ENCODE assay signal across 10 cellular contexts in genomic region chr3:105997800-105998526, GRCh38.
A peak's percentile ranks its signal among the peaks of the same experiment; 100 is the strongest.
DNase-seq lines count a peak whose midpoint lies in the region; ATAC-seq and TF ChIP-seq lines count a peak whose summit lies in the region.
"Had no signal": no experiment of that assay in that cellular context is flagged by ENCODE, and none has a peak within 500 bp of the region (broad histone marks: within the 10 kb centered on the region; RNA-seq: fewer than 3 reads in every experiment).

No MANE protein-coding gene starts in this region.

- ATAC-seq in mucosa of descending colon (peak; percentile 69), HG02870 (IDR thresholded peaks at IDR 0.05; ENCODE audit: unreplicated experiment) (no peak)

- H3K27me3 Mint-ChIP-seq in chondrocyte (ENCODE audit: low read depth) (no peaks in the 10 kb centered on the region), osteocyte (ENCODE audit: unreplicated experiment) (no peaks in the 10 kb centered on the region)
- H3K27me3 Mint-ChIP-seq: activated naive CD8-positive, alpha-beta T cell; memory B cell had no signal

- DNase-seq in COLO829 (ENCODE audit: low spot score) (peak; percentile 70), NCI-H460 (ENCODE audit: extremely low read depth, low read depth) (peak; percentile 38), chondrocyte (ENCODE audit: low spot score) (no peak), mucosa of descending colon (no peak), inferior parietal cortex (ENCODE audit: extremely low spot score) (no peak), osteocyte (ENCODE audit: extremely low spot score, unreplicated experiment) (no peak)
- DNase-seq in stimulated activated CD4-positive, alpha-beta T cell treated with anti-CD3 and anti-CD28 coated beads, Interleukin-2, amount 100 ng/mL, for 48 hours: no peak

- H3K4me3 ChIP-seq in mucosa of descending colon: no peak overlapping the region

- H3K36me3 Mint-ChIP-seq in chondrocyte (ENCODE audit: low read depth): peaks cover 1% of the 10 kb centered on the region
- H3K36me3 Mint-ChIP-seq in osteocyte (ENCODE audit: unreplicated experiment): peaks cover 3% of the 10 kb centered on the region

- intact Hi-C loops in mucosa of descending colon (cut with DNase I, micrococcal nuclease): no loop called here

- H3K9me3 ChIP-seq in mucosa of descending colon: peaks cover 2% of the 10 kb centered on the region

- no peaks in the 10 kb centered on the region for H3K36me3 ChIP-seq in mucosa of descending colon (ENCODE audit: low read depth)

- H3K27ac Mint-ChIP-seq in chondrocyte (ENCODE audit: unreplicated experiment) (peak overlapping the region; percentile 94), osteocyte (ENCODE audit: unreplicated experiment) (no peak overlapping the region)
- H3K27ac Mint-ChIP-seq: activated naive CD8-positive, alpha-beta T cell; memory B cell had no signal

- TF ChIP-seq CTCF in chondrocyte (IDR thresholded peaks at IDR 0.05): no peak
- TF ChIP-seq CTCF in mucosa of descending colon (IDR thresholded peaks at IDR 0.05): no peak
- no peak for TF ChIP-seq CTCF in osteocyte (IDR thresholded peaks at IDR 0.05)

- H3K9me3 Mint-ChIP-seq in chondrocyte (ENCODE audit: low read depth): peaks cover 23% of the 10 kb centered on the region
- H3K9me3 Mint-ChIP-seq in osteocyte (ENCODE audit: unreplicated experiment): peaks cover 26% of the 10 kb centered on the region

- H3K4me1 Mint-ChIP-seq in chondrocyte (ENCODE audit: low read depth) (peaks cover 15% of the 10 kb centered on the region), osteocyte (ENCODE audit: unreplicated experiment) (no peaks in the 10 kb centered on the region)
- H3K4me1 Mint-ChIP-seq: memory B cell had no signal

- H3K4me1 ChIP-seq in mucosa of descending colon (ENCODE audit: low read depth): no peaks in the 10 kb centered on the region

- H3K4me3 Mint-ChIP-seq in chondrocyte (ENCODE audit: unreplicated experiment) (peak overlapping the region; percentile 28), osteocyte (ENCODE audit: unreplicated experiment) (no peak overlapping the region)
- H3K4me3 Mint-ChIP-seq: activated naive CD8-positive, alpha-beta T cell; memory B cell had no signal

Comparison
In these comparisons a context has a peak if more than half of its experiments do, and no peak if none do; other contexts are left out.
1. DNase-seq: peak in COLO829 (single experiment) and NCI-H460 (single experiment); none in chondrocyte (single experiment), mucosa of descending colon (0 of 3), inferior parietal cortex (single experiment), stimulated activated CD4-positive, alpha-beta T cell treated with anti-CD3 and anti-CD28 coated beads, Interleukin-2, amount 100 ng/mL, for 48 hours (0 of 2) and osteocyte (single experiment).